In the genomic region with DNA sequence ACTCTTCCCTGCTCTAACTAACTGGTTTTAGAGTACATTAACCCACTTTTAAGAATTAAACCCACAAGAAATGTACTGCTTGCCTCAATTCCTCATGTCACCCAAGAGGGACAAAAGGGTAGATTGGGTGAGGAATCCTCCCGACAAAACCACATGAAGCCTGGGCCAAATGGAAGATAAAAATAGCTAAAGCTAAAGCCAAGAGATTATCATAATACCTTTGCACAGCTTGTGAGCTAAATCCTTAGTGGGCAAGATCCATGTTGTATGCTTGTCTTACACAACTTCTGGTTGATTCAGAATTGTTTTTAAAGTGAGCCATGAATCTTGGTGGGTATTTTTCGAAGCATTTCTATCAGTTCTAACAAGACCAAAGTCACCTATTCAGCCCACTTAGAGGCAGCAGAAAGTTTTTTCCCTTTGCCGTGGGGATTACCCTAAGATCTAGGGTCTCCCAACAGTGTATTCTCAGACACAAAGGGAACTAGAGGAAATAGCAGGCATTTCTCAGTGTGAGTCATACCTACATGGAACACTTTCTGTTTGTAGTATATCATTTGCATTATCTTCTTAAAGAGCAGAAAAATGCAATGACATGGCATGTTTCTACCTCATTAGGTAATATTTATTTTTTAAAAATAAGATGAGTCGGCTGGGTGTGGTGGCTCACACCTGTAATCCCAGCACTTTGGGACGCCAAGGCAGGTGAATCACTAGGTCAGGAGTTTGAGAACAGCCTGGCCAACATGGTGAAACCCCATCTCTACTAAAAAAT, we compare ENCODE assay signal across 18 cellular contexts.
DNase-seq lines count a peak whose midpoint lies in the region; ATAC-seq and TF ChIP-seq lines count a peak whose summit lies in the region.
"Had no signal": no experiment of that assay in that cellular context is flagged by ENCODE, and none has a peak within 500 bp of the region (broad histone marks: within the 10 kb centered on the region; RNA-seq: fewer than 3 reads in every experiment).

No MANE protein-coding gene starts in this region.

- no peaks in the 10 kb centered on the region for H3K79me2 ChIP-seq in neural progenitor cell (ENCODE audit: low read depth)

- intact Hi-C loops in Caco-2 (cut with micrococcal nuclease; ENCODE audit: unreplicated experiment), result no loop called here

- no peak overlapping the region for H2AFZ ChIP-seq in neural progenitor cell (replicated peaks)

- no peaks in the 10 kb centered on the region for H3K27me3 Mint-ChIP-seq in Caco-2 (ENCODE audit: insufficient read depth, unreplicated experiment)
- no peaks in the 10 kb centered on the region for H3K27me3 Mint-ChIP-seq in neural progenitor cell (ENCODE audit: insufficient read depth, low read depth)
- H3K27me3 Mint-ChIP-seq: B cell; dendritic cell treated with granulocyte-macrophage colony-stimulating factor and Interleukin-4, amounts not matched to agents 40 ng/mL and 50 ng/mL, for 4 days had no signal

- H3K36me3 ChIP-seq in RWPE2 (ENCODE audit: low read depth), result no peaks in the 10 kb centered on the region
- no peaks in the 10 kb centered on the region for H3K36me3 ChIP-seq in Peyer's patch
- H3K36me3 ChIP-seq in Caco-2 (ENCODE audit: control insufficient read depth, insufficient read depth, low read length), result no peaks in the 10 kb centered on the region
- H3K36me3 ChIP-seq in neural progenitor cell, result no peaks in the 10 kb centered on the region

- H3F3A ChIP-seq in neural progenitor cell (ENCODE audit: low read depth), result no peaks in the 10 kb centered on the region

- H4K20me1 ChIP-seq in neural progenitor cell (ENCODE audit: low read depth), result no peaks in the 10 kb centered on the region

- H3K27ac ChIP-seq in RWPE2 (ENCODE audit: poor library complexity, severe bottlenecking) (peak overlapping the region; percentile 85), Peyer's patch (no peak overlapping the region), neural progenitor cell (no peak overlapping the region)

- H3K27ac Mint-ChIP-seq in Caco-2 (ENCODE audit: unreplicated experiment), result no peak overlapping the region
- H3K27ac Mint-ChIP-seq in neural progenitor cell, result no peak overlapping the region
- H3K27ac Mint-ChIP-seq: activated CD8-positive, alpha-beta T cell treated with anti-CD3 and anti-CD28 coated beads, Interleukin-2, amount 10 ng/mL, durations not matched to agents 7 days and 5 days; activated T-helper 1 cell treated with anti-CD3 and anti-CD28 coated beads, Interleukin-12 subunit alpha, Interleukin-12 subunit beta, Interleukin-2, Interleukin-4 antibody, amounts not matched to agents 30 ng/mL and 10 ng/mL and 1 ng/mL, durations not matched to agents 14 hours and 24 hours and 36 hours; B cell; dendritic cell treated with granulocyte-macrophage colony-stimulating factor and Interleukin-4, amounts not matched to agents 40 ng/mL and 50 ng/mL, for 4 days; HFFc6 had no signal

- H3K4me3 ChIP-seq in RWPE2 (ENCODE audit: severe bottlenecking) (no peak overlapping the region), epithelial cell of esophagus (ENCODE audit: low read length) (no peak overlapping the region), Peyer's patch (no peak overlapping the region), Caco-2 (ENCODE audit: low read depth, low read length) (no peak overlapping the region), neural progenitor cell (no peak overlapping the region)

- ATAC-seq in RWPE2 (ENCODE audit: low read depth), result peak; percentile 99
- ATAC-seq: activated CD8-positive, alpha-beta T cell treated with anti-CD3 and anti-CD28 coated beads, Interleukin-2, amount 10 ng/mL, durations not matched to agents 7 days and 5 days had no signal

- TF ChIP-seq CTCF in RWPE2 (IDR thresholded peaks at IDR 0.05; ENCODE audit: poor library complexity, severe bottlenecking) (no peak), epithelial cell of esophagus (IDR thresholded peaks at IDR 0.05; ENCODE audit: insufficient read depth, low read depth, low read length, missing control alignments) (no peak), Peyer's patch (IDR thresholded peaks at IDR 0.05) (no peak), Caco-2 (IDR thresholded peaks at IDR 0.05; ENCODE audit: insufficient read depth in 1 of 2, low read depth in 1 of 2, low read length in 1 of 2, severe bottlenecking in 1 of 2, unreplicated experiment in 1 of 2) (no peak), neural progenitor cell (IDR thresholded peaks at IDR 0.05) (no peak)

- no peak overlapping the region for H3K9ac ChIP-seq in neural progenitor cell

- no peak overlapping the region for H3K4me2 ChIP-seq in neural progenitor cell

- DNase-seq in EL (peak; percentile 80), RWPE2 (ENCODE audit: low spot score) (peak; percentile 75), epithelial cell of esophagus (ENCODE audit: low read depth) (peak; percentile 81), non-pigmented ciliary epithelial cell (ENCODE audit: low read depth) (peak; percentile 66), Peyer's patch (no peak), Caco-2 (no peak), DMS79 treated with DMSO at 0.1 percent for 48 hours (lab: John Stamatoyannopoulos, UW) (no peak), neural progenitor cell (ENCODE audit: low spot score) (no peak)
- DNase-seq: activated CD8-positive, alpha-beta T cell treated with anti-CD3 and anti-CD28 coated beads, Interleukin-2, amount 10 ng/mL, durations not matched to agents 7 days and 5 days; HFFc6; hypothalamus; Kasumi-1; NCI-H1436 treated with DMSO at 0.1 percent for 48 hours; NCI-H510A treated with DMSO at 0.1 percent for 48 hours; stimulated activated CD4-positive, alpha-beta T cell treated with anti-CD3 and anti-CD28 coated beads, Interleukin-15, amount 100 ng/mL, for 24 hours had no signal

- no peak overlapping the region for H3K4me3 Mint-ChIP-seq in Caco-2 (ENCODE audit: unreplicated experiment)
- H3K4me3 Mint-ChIP-seq in neural progenitor cell, result no peak overlapping the region
- H3K4me3 Mint-ChIP-seq: activated CD8-positive, alpha-beta T cell treated with anti-CD3 and anti-CD28 coated beads, Interleukin-2, amount 10 ng/mL, durations not matched to agents 7 days and 5 days; activated T-helper 1 cell treated with anti-CD3 and anti-CD28 coated beads, Interleukin-12 subunit alpha, Interleukin-12 subunit beta, Interleukin-2, Interleukin-4 antibody, amounts not matched to agents 30 ng/mL and 10 ng/mL and 1 ng/mL, durations not matched to agents 14 hours and 24 hours and 36 hours; B cell; dendritic cell treated with granulocyte-macrophage colony-stimulating factor and Interleukin-4, amounts not matched to agents 40 ng/mL and 50 ng/mL, for 4 days; HFFc6 had no signal

- no TSS peak for BruUV-seq in Caco-2 (replicated peaks; lab: Mats Ljungman, UMichigan)

- H3K9me3 Mint-ChIP-seq in Caco-2 (ENCODE audit: unreplicated experiment), result peaks cover 45% of the 10 kb centered on the region
- H3K9me3 Mint-ChIP-seq in neural progenitor cell, result peaks cover 6% of the 10 kb centered on the region

- H3K27me3 ChIP-seq in RWPE2 (ENCODE audit: insufficient read depth, poor library complexity, severe bottlenecking), result no peaks in the 10 kb centered on the region
- no peaks in the 10 kb centered on the region for H3K27me3 ChIP-seq in Peyer's patch
- H3K27me3 ChIP-seq in Caco-2 (replicated peaks; ENCODE audit: control insufficient read depth, insufficient read depth, low read length), result no peaks in the 10 kb centered on the region
- no peaks in the 10 kb centered on the region for H3K27me3 ChIP-seq in neural progenitor cell

- TF ChIP-seq POLR2A in Peyer's patch (IDR thresholded peaks at IDR 0.05), result no peak

- POLR2A ChIA-PET in Caco-2 (lab: Charles Lee), result no interaction called here

- H3K4me1 Mint-ChIP-seq in Caco-2 (ENCODE audit: low read depth, unreplicated experiment), result no peaks in the 10 kb centered on the region
- no peaks in the 10 kb centered on the region for H3K4me1 Mint-ChIP-seq in neural progenitor cell
- H3K4me1 Mint-ChIP-seq: B cell had no signal

- H3K9me3 ChIP-seq in RWPE2 (ENCODE audit: severe bottlenecking) (peaks cover 21% of the 10 kb centered on the region), Peyer's patch (peaks cover 0 to 5% (median 0%) of the 10 kb centered on the region in 4 donors), Caco-2 (peaks cover 8% of the 10 kb centered on the region), neural progenitor cell (ENCODE audit: low read depth) (peaks cover 7% of the 10 kb centered on the region)

- peaks cover 12% of the 10 kb centered on the region for H3K4me1 ChIP-seq in RWPE2 (ENCODE audit: insufficient read depth, poor library complexity, severe bottlenecking)
- H3K4me1 ChIP-seq in Peyer's patch, result no peaks in the 10 kb centered on the region
- 0 out of 2 replicates have a peak, but pooled peaks cover 4% of the 10 kb centered on the region for H3K4me1 ChIP-seq in Caco-2
- no peaks in the 10 kb centered on the region for H3K4me1 ChIP-seq in neural progenitor cell

- CTCF ChIA-PET in Caco-2 (lab: Charles Lee), result no interaction called here

- H3K36me3 Mint-ChIP-seq in Caco-2 (ENCODE audit: insufficient read depth, unreplicated experiment), result no peaks in the 10 kb centered on the region
- H3K36me3 Mint-ChIP-seq in neural progenitor cell, result no peaks in the 10 kb centered on the region

Comparison
In these comparisons a context has a peak if more than half of its experiments do, and no peak if none do; other contexts are left out.
1. DNase-seq: peak in EL (single experiment), RWPE2 (single experiment), epithelial cell of esophagus (single experiment) and non-pigmented ciliary epithelial cell (single experiment); none in Peyer's patch (0 of 3), Caco-2 (0 of 2), DMS79 treated with DMSO at 0.1 percent for 48 hours (single experiment) and neural progenitor cell (single experiment).